Comparison of ENCODE assay signal across 11 cellular contexts in the genomic region with DNA sequence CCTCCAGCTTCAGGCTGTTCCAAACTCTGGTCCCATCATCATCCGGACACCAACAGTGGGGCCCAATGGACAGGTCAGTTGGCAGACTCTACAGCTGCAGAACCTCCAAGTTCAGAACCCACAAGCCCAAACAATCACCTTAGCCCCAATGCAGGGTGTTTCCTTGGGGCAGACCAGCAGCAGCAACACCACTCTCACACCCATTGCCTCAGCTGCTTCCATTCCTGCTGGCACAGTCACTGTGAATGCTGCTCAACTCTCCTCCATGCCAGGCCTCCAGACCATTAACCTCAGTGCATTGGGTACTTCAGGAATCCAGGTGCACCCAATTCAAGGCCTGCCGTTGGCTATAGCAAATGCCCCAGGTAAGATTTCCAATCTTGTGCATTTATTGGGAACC. TPM values are rescaled to one million over a fixed set of nuclear protein-coding genes. Genes with fewer than 3 reads are reported as not detected.
DNase-seq lines count a peak whose midpoint lies in the region; ATAC-seq, FAIRE-seq and TF ChIP-seq lines count a peak whose summit lies in the region.
"Had no signal": no experiment of that assay in that cellular context is flagged by ENCODE, and none has a peak within 500 bp of the region (broad histone marks: within the 10 kb centered on the region; RNA-seq: fewer than 3 reads in every experiment).

No MANE protein-coding gene starts in this region.

- DNase-seq in activated T-cell treated with anti-CD3 and anti-CD28 coated beads, Interleukin-2, amount 50 U/mL, for 24 hours, result no peak
- DNase-seq in activated T-cell treated with anti-CD3 and anti-CD28 coated beads for 4 hours (no peak), keratinocyte (ENCODE audit: low read depth, low spot score) (no peak), lower leg skin (ENCODE audit: low spot score in 2 of 2) (no peak)
- DNase-seq: C1 segment of cervical spinal cord, foreskin keratinocyte had no signal

- peak overlapping the region; percentile 94 for H3K27ac Mint-ChIP-seq in activated T-cell treated with anti-CD3 and anti-CD28 coated beads, Interleukin-2, amount 50 U/mL, for 24 hours
- peak overlapping the region; percentile 58 for H3K27ac Mint-ChIP-seq in activated T-helper 17 cell treated with anti-CD3 and anti-CD28 coated beads, Interleukin-2, amount 50 U/mL, for 72 hours

- ATAC-seq in activated T-helper 17 cell treated with anti-CD3 and anti-CD28 coated beads, Interleukin-2, amount 50 U/mL, for 72 hours (replicated peaks), result no peak
- no peak for ATAC-seq in activated CD4-positive, CD25-positive, alpha-beta regulatory T cell treated with anti-CD3 and anti-CD28 coated beads, Interleukin-2, amount 50 U/mL, for 24 hours
- ATAC-seq in GM19463 (IDR thresholded peaks at IDR 0.05; ENCODE audit: unreplicated experiment), result no peak
- ATAC-seq: foreskin keratinocyte had no signal

- H3K9me3 ChIP-seq in keratinocyte (ENCODE audit: control insufficient read depth, low read depth, low read length) (no peaks in the 10 kb centered on the region), stomach smooth muscle (ENCODE audit: control insufficient read depth in 2 of 2, low read length in 2 of 2) (no peaks in the 10 kb centered on the region)

- H3K4me1 Mint-ChIP-seq in activated T-cell treated with anti-CD3 and anti-CD28 coated beads, Interleukin-2, amount 50 U/mL, for 24 hours (ENCODE audit: low read depth), result peaks cover 59% of the 10 kb centered on the region
- H3K4me1 Mint-ChIP-seq in activated T-helper 17 cell treated with anti-CD3 and anti-CD28 coated beads, Interleukin-2, amount 50 U/mL, for 72 hours, result peaks cover 36% of the 10 kb centered on the region

- H3K9ac ChIP-seq in keratinocyte (ENCODE audit: control insufficient read depth, extremely low read depth, insufficient read depth, low read length) (peak overlapping the region; percentile 18), stomach smooth muscle (ENCODE audit: low read length in 2 of 2) (peak overlapping the region in 1 of 2 donors; percentile 21)

- peaks cover 52% of the 10 kb centered on the region for H3K79me2 ChIP-seq in keratinocyte (ENCODE audit: control insufficient read depth, insufficient read depth, low read length)

- no peaks in the 10 kb centered on the region for H3K27me3 ChIP-seq in keratinocyte (ENCODE audit: control insufficient read depth, extremely low read depth, insufficient read depth, low read length)
- no peaks in the 10 kb centered on the region for H3K27me3 ChIP-seq in stomach smooth muscle (ENCODE audit: control insufficient read depth in 1 of 2, insufficient read depth in 2 of 2, low read length in 2 of 2)
- H3K27me3 ChIP-seq: foreskin keratinocyte had no signal

- peaks cover 5% of the 10 kb centered on the region for H3K9me1 ChIP-seq in keratinocyte (ENCODE audit: control insufficient read depth, extremely low read depth, insufficient read depth, low read length)

- H3K27ac ChIP-seq in keratinocyte (ENCODE audit: control insufficient read depth, insufficient read depth, low read length) (peak overlapping the region; percentile 95), stomach smooth muscle (ENCODE audit: low read length) (peak overlapping the region; percentile 6)

- H2AFZ ChIP-seq in keratinocyte (ENCODE audit: control insufficient read depth, low read length), result no peak overlapping the region

- WGBS in lower leg skin, 2 donors, result 56 to 69% methylated on average over 2 of the region's 2 CpGs

- no peak for FAIRE-seq in keratinocyte (lab: Jason Lieb, UNC)
- FAIRE-seq: TTC549 had no signal

- no peaks in the 10 kb centered on the region for H3K9me3 Mint-ChIP-seq in activated T-cell treated with anti-CD3 and anti-CD28 coated beads, Interleukin-2, amount 50 U/mL, for 24 hours
- H3K9me3 Mint-ChIP-seq in activated T-helper 17 cell treated with anti-CD3 and anti-CD28 coated beads, Interleukin-2, amount 50 U/mL, for 72 hours, result no peaks in the 10 kb centered on the region

- TF ChIP-seq POLR2A in lower leg skin (IDR thresholded peaks at IDR 0.05), result no peak

- no peaks in the 10 kb centered on the region for H3K27me3 Mint-ChIP-seq in activated T-cell treated with anti-CD3 and anti-CD28 coated beads, Interleukin-2, amount 50 U/mL, for 24 hours
- no peaks in the 10 kb centered on the region for H3K27me3 Mint-ChIP-seq in activated T-helper 17 cell treated with anti-CD3 and anti-CD28 coated beads, Interleukin-2, amount 50 U/mL, for 72 hours

- H3K36me3 ChIP-seq in keratinocyte (ENCODE audit: control insufficient read depth in 2 of 2, extremely low read depth in 1 of 2, insufficient read depth in 2 of 2, low read length in 2 of 2) (peaks cover 0 to 25% of the 10 kb centered on the region in 2 experiments), stomach smooth muscle (ENCODE audit: control insufficient read depth in 2 of 2, insufficient read depth in 2 of 2, low read length in 2 of 2) (peaks cover 18 to 24% of the 10 kb centered on the region in 2 donors)

- peaks cover 10% of the 10 kb centered on the region for H4K20me1 ChIP-seq in keratinocyte (ENCODE audit: control insufficient read depth, extremely low read depth, insufficient read depth, low read length)

- peak overlapping the region; percentile 92 for H3K4me2 ChIP-seq in keratinocyte (ENCODE audit: control insufficient read depth, extremely low read depth, insufficient read depth, low read depth, low read length)

- H3K4me3 Mint-ChIP-seq in activated T-cell treated with anti-CD3 and anti-CD28 coated beads, Interleukin-2, amount 50 U/mL, for 24 hours, result peak overlapping the region; percentile 67
- peak overlapping the region; percentile 93 for H3K4me3 Mint-ChIP-seq in activated T-helper 17 cell treated with anti-CD3 and anti-CD28 coated beads, Interleukin-2, amount 50 U/mL, for 72 hours

- no peak for TF ChIP-seq CTCF in keratinocyte (optimal IDR thresholded peaks at IDR 0.05 in 1 of 3, IDR thresholded peaks at IDR 0.05 in 1 of 3, conservative IDR thresholded peaks at IDR 0.05 in 1 of 3; ENCODE audit: extremely low read depth in 1 of 3, insufficient read depth in 2 of 3, low read length in 3 of 3)
- TF ChIP-seq CTCF in lower leg skin (IDR thresholded peaks at IDR 0.05), result no peak

- peaks cover 72% of the 10 kb centered on the region for H3K36me3 Mint-ChIP-seq in activated T-cell treated with anti-CD3 and anti-CD28 coated beads, Interleukin-2, amount 50 U/mL, for 24 hours (ENCODE audit: low read depth)
- peaks cover 79% of the 10 kb centered on the region for H3K36me3 Mint-ChIP-seq in activated T-helper 17 cell treated with anti-CD3 and anti-CD28 coated beads, Interleukin-2, amount 50 U/mL, for 72 hours (ENCODE audit: low read depth)

- dilution Hi-C loops in keratinocyte (cut with MboI; ENCODE audit: extremely low pct_ligation_motif_present, low sequenced_read_pairs), result no loop called here

- H3K4me3 ChIP-seq in keratinocyte (ENCODE audit: control insufficient read depth in 2 of 3, extremely low read depth in 1 of 3, insufficient read depth in 2 of 3, low read depth in 1 of 3, low read length in 3 of 3), result peak overlapping the region; percentile 20 to 58 (median 55)
- peak overlapping the region; percentile 50 to 64 for H3K4me3 ChIP-seq in stomach smooth muscle (ENCODE audit: low read length in 2 of 2)
- H3K4me3 ChIP-seq in lower leg skin (ENCODE audit: low read depth, poor library complexity, severe bottlenecking), result no peak overlapping the region

- intact Hi-C loops in lower leg skin (cut with DNase I; ENCODE audit: low total_unique reads), result no loop called here

- H3K4me1 ChIP-seq in keratinocyte (ENCODE audit: control insufficient read depth, extremely low read depth, insufficient read depth, low read length) (peaks cover 59% of the 10 kb centered on the region), stomach smooth muscle (ENCODE audit: control insufficient read depth, insufficient read depth, low read length) (peaks cover 49% of the 10 kb centered on the region)

RNA-seq across cellular contexts. Expression of gene SP1, which starts 3.3 kb away (rescaled TPM):
- 10 to 100 TPM; 80.9 to 91.5 TPM for total RNA-seq in activated T-helper 17 cell treated with anti-CD3 and anti-CD28 coated beads, Interleukin-2, amount 50 U/mL, for 72 hours
- 30.7 to 34.5 TPM (median 31.2 TPM) in 3 replicates for polyA plus RNA-seq in keratinocyte
- 9.3 TPM for polyA plus RNA-seq in keratinocyte (2011; ENCODE audit: low read depth)
- polyA plus RNA-seq in keratinocyte (2011; cell fraction: cytosol; rRNA removed), result 14.5 and 20.1 TPM in 2 replicates
- 38.4 and 41.8 TPM in 2 replicates for polyA plus RNA-seq in keratinocyte (2011; cell fraction: nucleus; rRNA removed)
- polyA plus RNA-seq in keratinocyte (2012; ENCODE audit: low replicate concordance), result 16.6 and 21.3 TPM in 2 replicates
- 68.7 to 128 TPM (median 106 TPM) in 3 replicates for polyA minus RNA-seq in keratinocyte
- polyA minus RNA-seq in keratinocyte (2011; cell fraction: cytosol; rRNA and poly(A)+ RNA removed), result 29.0 TPM
- 32.4 and 49.2 TPM in 2 replicates for polyA minus RNA-seq in keratinocyte (2011; cell fraction: nucleus; rRNA and poly(A)+ RNA removed)
- 100 to 1,000 TPM in 2 of 4 donors, 10 to 100 TPM in 2; 89.6 to 111 (median 100) TPM for total RNA-seq in lower leg skin

RNA-seq across cellular contexts. Expression of gene AMHR2, which starts 40.4 kb away (rescaled TPM):
- not detected for total RNA-seq in activated T-helper 17 cell treated with anti-CD3 and anti-CD28 coated beads, Interleukin-2, amount 50 U/mL, for 72 hours
- polyA plus RNA-seq in keratinocyte, result 0.04 TPM in 1 of 3 replicates, not detected in the others
- not detected for polyA plus RNA-seq in keratinocyte (2011; ENCODE audit: low read depth)
- polyA plus RNA-seq in keratinocyte (2011; cell fraction: cytosol; rRNA removed), result not detected in 2 replicates
- not detected in 2 replicates for polyA plus RNA-seq in keratinocyte (2011; cell fraction: nucleus; rRNA removed)
- not detected in 2 replicates for polyA plus RNA-seq in keratinocyte (2012; ENCODE audit: low replicate concordance)
- polyA minus RNA-seq in keratinocyte, result not detected in 3 replicates
- polyA minus RNA-seq in keratinocyte (2011; cell fraction: cytosol; rRNA and poly(A)+ RNA removed), result not detected
- polyA minus RNA-seq in keratinocyte (2011; cell fraction: nucleus; rRNA and poly(A)+ RNA removed), result not detected in 2 replicates
- total RNA-seq in lower leg skin, result under 1 TPM in 1 of 4 donors, not detected in 3; 0.62 TPM
- total RNA-seq: foreskin keratinocyte had no signal
- polyA plus RNA-seq: foreskin keratinocyte had no signal

RNA-seq across cellular contexts. Expression of gene SP7, which starts 47.1 kb away (rescaled TPM):
- total RNA-seq in activated T-helper 17 cell treated with anti-CD3 and anti-CD28 coated beads, Interleukin-2, amount 50 U/mL, for 72 hours, result not detected
- polyA plus RNA-seq in keratinocyte, result not detected in 3 replicates
- polyA plus RNA-seq in keratinocyte (2011; ENCODE audit: low read depth), result not detected
- not detected in 2 replicates for polyA plus RNA-seq in keratinocyte (2011; cell fraction: cytosol; rRNA removed)
- not detected in 2 replicates for polyA plus RNA-seq in keratinocyte (2011; cell fraction: nucleus; rRNA removed)
- not detected in 2 replicates for polyA plus RNA-seq in keratinocyte (2012; ENCODE audit: low replicate concordance)
- polyA minus RNA-seq in keratinocyte, result not detected in 3 replicates
- not detected for polyA minus RNA-seq in keratinocyte (2011; cell fraction: cytosol; rRNA and poly(A)+ RNA removed)
- not detected in 2 replicates for polyA minus RNA-seq in keratinocyte (2011; cell fraction: nucleus; rRNA and poly(A)+ RNA removed)
- total RNA-seq in lower leg skin, result not detected
- total RNA-seq: foreskin keratinocyte had no signal
- polyA plus RNA-seq: foreskin keratinocyte had no signal

RNA-seq across cellular contexts. Expression of gene PRR13, which starts 58.3 kb away (rescaled TPM):
- 100 to 1,000 TPM; 193 to 216 TPM for total RNA-seq in activated T-helper 17 cell treated with anti-CD3 and anti-CD28 coated beads, Interleukin-2, amount 50 U/mL, for 72 hours
- polyA plus RNA-seq in keratinocyte, result 81.1 to 128 TPM (median 104 TPM) in 3 replicates
- polyA plus RNA-seq in keratinocyte (2011; ENCODE audit: low read depth), result 69.6 TPM
- 152 and 166 TPM in 2 replicates for polyA plus RNA-seq in keratinocyte (2011; cell fraction: cytosol; rRNA removed)
- polyA plus RNA-seq in keratinocyte (2011; cell fraction: nucleus; rRNA removed), result 67.9 and 77.8 TPM in 2 replicates
- 120 and 191 TPM in 2 replicates for polyA plus RNA-seq in keratinocyte (2012; ENCODE audit: low replicate concordance)
- polyA minus RNA-seq in keratinocyte, result 85.6 to 98.3 TPM (median 88.7 TPM) in 3 replicates
- polyA minus RNA-seq in keratinocyte (2011; cell fraction: cytosol; rRNA and poly(A)+ RNA removed), result 62.2 TPM
- 10.1 and 18.5 TPM in 2 replicates for polyA minus RNA-seq in keratinocyte (2011; cell fraction: nucleus; rRNA and poly(A)+ RNA removed)
- 10 to 100 TPM; 33.2 to 62.6 (median 49.9) TPM for total RNA-seq in lower leg skin
